26 cellular contexts compared by ENCODE assay signal in genomic region chr9:35933525-35934067, GRCh38. TPM values are rescaled to one million over a fixed set of nuclear protein-coding genes. Genes with fewer than 3 reads are reported as not detected.
DNase-seq lines count a peak whose midpoint lies in the region; ATAC-seq lines count a peak whose summit lies in the region.
"Had no signal": no experiment of that assay in that cellular context is flagged by ENCODE, and none has a peak within 500 bp of the region (broad histone marks: within the 10 kb centered on the region; RNA-seq: fewer than 3 reads in every experiment).

No MANE protein-coding gene starts in this region.

- peak overlapping the region; percentile 29 for H2AFZ ChIP-seq in GM23248

- in situ Hi-C loops in GM23248 (cut with MboI): no loop called here

- no peak overlapping the region for H3K9ac ChIP-seq in GM23248

- intact Hi-C loops in naive thymus-derived CD4-positive, alpha-beta T cell (cut with micrococcal nuclease): no loop called here

- H3K36me3 ChIP-seq in GM23248 (ENCODE audit: low read depth): no peaks in the 10 kb centered on the region
- H3K36me3 ChIP-seq in naive thymus-derived CD4-positive, alpha-beta T cell (ENCODE audit: control insufficient read depth in 2 of 3, insufficient read depth in 3 of 3, low read length in 3 of 3): no peaks in the 10 kb centered on the region
- H3K36me3 ChIP-seq: esophagus squamous epithelium, lower lobe of right lung, SJSA1, spleen, tibial nerve had no signal

- peak overlapping the region; percentile 13 for H3K27ac Mint-ChIP-seq in activated T-helper 17 cell treated with anti-CD3 and anti-CD28 coated beads, Interleukin-2, amount 50 U/mL, for 72 hours
- H3K27ac Mint-ChIP-seq in naive thymus-derived CD4-positive, alpha-beta T cell: peak overlapping the region in 6 of 9 donors; percentile 13 to 82 (median 56)
- H3K27ac Mint-ChIP-seq: CD8-positive, alpha-beta T cell; endodermal cell had no signal

- H3K79me2 ChIP-seq in GM23248 (ENCODE audit: insufficient read depth): no peaks in the 10 kb centered on the region

- H3K36me3 Mint-ChIP-seq in activated T-helper 17 cell treated with anti-CD3 and anti-CD28 coated beads, Interleukin-2, amount 50 U/mL, for 72 hours (ENCODE audit: low read depth): no peaks in the 10 kb centered on the region
- H3K36me3 Mint-ChIP-seq in naive thymus-derived CD4-positive, alpha-beta T cell: peaks cover 0 to 8% (median 6%) of the 10 kb centered on the region in 5 donors
- H3K36me3 Mint-ChIP-seq: CD8-positive, alpha-beta T cell had no signal

- no peaks in the 10 kb centered on the region for H3K9me2 ChIP-seq in GM23248 (ENCODE audit: insufficient read depth)

- peaks cover 43% of the 10 kb centered on the region for H3K4me1 ChIP-seq in GM23248 (ENCODE audit: insufficient read depth)
- peaks cover 0 to 18% of the 10 kb centered on the region in 2 donors for H3K4me1 ChIP-seq in naive thymus-derived CD4-positive, alpha-beta T cell (ENCODE audit: control insufficient read depth in 2 of 2, insufficient read depth in 2 of 2, low read length in 2 of 2)
- H3K4me1 ChIP-seq: esophagus squamous epithelium had no signal

- CTCF ChIA-PET in naive thymus-derived CD4-positive, alpha-beta T cell (lab: Charles Lee): interaction anchor here (0.6 to 0.9 kb wide), 2 partner anchors 12 to 16 kb away, joined by 4 to 5 read pairs; no protein-coding TSS in a partner anchor

- peak overlapping the region; percentile 6 for H3K4me3 Mint-ChIP-seq in activated T-helper 17 cell treated with anti-CD3 and anti-CD28 coated beads, Interleukin-2, amount 50 U/mL, for 72 hours
- H3K4me3 Mint-ChIP-seq in naive thymus-derived CD4-positive, alpha-beta T cell: peak overlapping the region in 4 of 10 donors; percentile 7 to 74 (median 34)
- H3K4me3 Mint-ChIP-seq: CD8-positive, alpha-beta T cell; endodermal cell had no signal

- no peak overlapping the region for H3K4me3 ChIP-seq in GM23248
- H3K4me3 ChIP-seq in naive thymus-derived CD4-positive, alpha-beta T cell (ENCODE audit: low read length): no peak overlapping the region
- H3K4me3 ChIP-seq: esophagus squamous epithelium, lower lobe of right lung, SJSA1, spleen, tibial nerve had no signal

- H3K4me2 ChIP-seq in GM23248 (ENCODE audit: unreplicated experiment): no peak overlapping the region

- H3K4me1 Mint-ChIP-seq in activated T-helper 17 cell treated with anti-CD3 and anti-CD28 coated beads, Interleukin-2, amount 50 U/mL, for 72 hours: peaks cover 11% of the 10 kb centered on the region
- peaks cover 22 to 60% (median 43%) of the 10 kb centered on the region in 7 donors for H3K4me1 Mint-ChIP-seq in naive thymus-derived CD4-positive, alpha-beta T cell
- H3K4me1 Mint-ChIP-seq: endodermal cell had no signal

- no peaks in the 10 kb centered on the region for H3K27me3 ChIP-seq in GM23248 (replicated peaks; ENCODE audit: insufficient read depth)
- no peaks in the 10 kb centered on the region for H3K27me3 ChIP-seq in naive thymus-derived CD4-positive, alpha-beta T cell (ENCODE audit: control insufficient read depth in 2 of 2, insufficient read depth in 2 of 2, low read length in 2 of 2)
- H3K27me3 ChIP-seq: esophagus squamous epithelium, SJSA1, tibial nerve had no signal

- WGBS in GM23248 (ENCODE audit: low coverage in 1 of 2, low lambda C conversion rate in 2 of 2, missing lambda C conversion rate in 2 of 2), 2 experiments: 75 to 81% methylated on average over 4 of the region's 4 CpGs

- POLR2A ChIA-PET in naive thymus-derived CD4-positive, alpha-beta T cell (lab: Charles Lee): no interaction called here

- H3K27me3 Mint-ChIP-seq in activated T-helper 17 cell treated with anti-CD3 and anti-CD28 coated beads, Interleukin-2, amount 50 U/mL, for 72 hours: no peaks in the 10 kb centered on the region
- peaks cover 0 to 16% (median 0%) of the 10 kb centered on the region in 5 donors for H3K27me3 Mint-ChIP-seq in naive thymus-derived CD4-positive, alpha-beta T cell

- H3F3A ChIP-seq in GM23248 (ENCODE audit: insufficient read depth): peaks cover 23% of the 10 kb centered on the region

- no peaks in the 10 kb centered on the region for H3K9me3 ChIP-seq in GM23248 (ENCODE audit: low read depth)
- no peaks in the 10 kb centered on the region for H3K9me3 ChIP-seq in naive thymus-derived CD4-positive, alpha-beta T cell (ENCODE audit: control insufficient read depth in 2 of 3, low read length in 3 of 3)
- H3K9me3 ChIP-seq: esophagus squamous epithelium, lower lobe of right lung, SJSA1, spleen, tibial nerve had no signal

- no peaks in the 10 kb centered on the region for H4K20me1 ChIP-seq in GM23248 (ENCODE audit: insufficient read depth)

- H3K27ac ChIP-seq in GM23248: no peak overlapping the region
- no peak overlapping the region for H3K27ac ChIP-seq in naive thymus-derived CD4-positive, alpha-beta T cell (ENCODE audit: low read depth, low read length)
- H3K27ac ChIP-seq: esophagus squamous epithelium, lower lobe of right lung, SJSA1, spleen, tibial nerve had no signal

- H3K9me3 Mint-ChIP-seq in activated T-helper 17 cell treated with anti-CD3 and anti-CD28 coated beads, Interleukin-2, amount 50 U/mL, for 72 hours: no peaks in the 10 kb centered on the region
- peaks cover 0 to 10% (median 3%) of the 10 kb centered on the region in 11 donors for H3K9me3 Mint-ChIP-seq in naive thymus-derived CD4-positive, alpha-beta T cell
- H3K9me3 Mint-ChIP-seq: CD8-positive, alpha-beta T cell; endodermal cell had no signal

- ATAC-seq in activated T-helper 17 cell treated with anti-CD3 and anti-CD28 coated beads, Interleukin-2, amount 50 U/mL, for 72 hours (replicated peaks): peak; percentile 37
- ATAC-seq in naive thymus-derived CD4-positive, alpha-beta T cell: no peak
- ATAC-seq in HG03565 (IDR thresholded peaks at IDR 0.05; ENCODE audit: unreplicated experiment): no peak

- DNase-seq in EH (ENCODE audit: low read depth) (peak; percentile 22), GM23248 (no peak), middle frontal gyrus (ENCODE audit: extremely low spot score, low spot score) (no peak), NCI-H1092 treated with DMSO at 0.1 percent for 48 hours (lab: John Stamatoyannopoulos, UW) (no peak), CD1c-positive myeloid dendritic cell (ENCODE audit: extremely low spot score) (no peak)
- DNase-seq in naive thymus-derived CD4-positive, alpha-beta T cell: no peak
- DNase-seq: CD8-positive, alpha-beta T cell; cortex of kidney; endodermal cell; esophagus squamous epithelium; GF-D8; islet precursor cell; lower lobe of right lung; NCI-H1417; NCI-H2081 treated with DMSO at 0.1 percent for 48 hours; occipital lobe; spleen; stimulated activated CD4-positive, alpha-beta T cell treated with anti-CD3 and anti-CD28 coated beads, Interleukin-4, amount 100 ng/mL, for 1 hour; stimulated activated naive CD4-positive, alpha-beta T cell treated with Interleukin-2 at 50 U/mL for 16 hours had no signal

RNA-seq across cellular contexts. Expression of gene SPAAR, which starts 24.3 kb away (rescaled TPM):
- total RNA-seq in GM23248 (2014; rRNA removed; shearing (Covaris generic)): not detected in 2 replicates
- polyA plus RNA-seq in GM23248 (2016; fragmentation: Nextera tagmentation; extraction: Ambion mirVana): 0.23 and 0.39 TPM in 2 replicates
- total RNA-seq in activated T-helper 17 cell treated with anti-CD3 and anti-CD28 coated beads, Interleukin-2, amount 50 U/mL, for 72 hours: not detected
- not detected for total RNA-seq in naive thymus-derived CD4-positive, alpha-beta T cell
- polyA plus RNA-seq in naive thymus-derived CD4-positive, alpha-beta T cell: not detected
- total RNA-seq: bronchial epithelial cell; CD8-positive, alpha-beta T cell; NCI-H460; SJSA1 had no signal

RNA-seq across cellular contexts. Expression of gene OR2S2, which starts 24.4 kb away (rescaled TPM):
- total RNA-seq in GM23248 (2014; rRNA removed; shearing (Covaris generic)): 0.11 TPM in 1 of 2 replicates, not detected in the other
- polyA plus RNA-seq in GM23248 (2016; fragmentation: Nextera tagmentation; extraction: Ambion mirVana): 0.30 and 0.67 TPM in 2 replicates
- not detected for total RNA-seq in activated T-helper 17 cell treated with anti-CD3 and anti-CD28 coated beads, Interleukin-2, amount 50 U/mL, for 72 hours
- total RNA-seq in naive thymus-derived CD4-positive, alpha-beta T cell: not detected
- polyA plus RNA-seq in naive thymus-derived CD4-positive, alpha-beta T cell: not detected
- total RNA-seq: bronchial epithelial cell; CD8-positive, alpha-beta T cell; endodermal cell; esophagus squamous epithelium; lower lobe of right lung; NCI-H460; occipital lobe; SJSA1; spleen; tibial nerve had no signal
- polyA plus RNA-seq: adipose tissue, spleen had no signal

RNA-seq across cellular contexts. Expression of gene HRCT1, which starts 27.6 kb away (rescaled TPM):
- total RNA-seq in GM23248 (2014; rRNA removed; shearing (Covaris generic)): 0.76 and 1.2 TPM in 2 replicates
- polyA plus RNA-seq in GM23248 (2016; fragmentation: Nextera tagmentation; extraction: Ambion mirVana): 3.4 and 3.6 TPM in 2 replicates
- total RNA-seq in activated T-helper 17 cell treated with anti-CD3 and anti-CD28 coated beads, Interleukin-2, amount 50 U/mL, for 72 hours: not detected
- not detected for total RNA-seq in naive thymus-derived CD4-positive, alpha-beta T cell
- polyA plus RNA-seq in naive thymus-derived CD4-positive, alpha-beta T cell: not detected
- total RNA-seq: CD8-positive, alpha-beta T cell; endodermal cell; occipital lobe had no signal
